8 cellular contexts compared by ENCODE assay signal in the genomic region with DNA sequence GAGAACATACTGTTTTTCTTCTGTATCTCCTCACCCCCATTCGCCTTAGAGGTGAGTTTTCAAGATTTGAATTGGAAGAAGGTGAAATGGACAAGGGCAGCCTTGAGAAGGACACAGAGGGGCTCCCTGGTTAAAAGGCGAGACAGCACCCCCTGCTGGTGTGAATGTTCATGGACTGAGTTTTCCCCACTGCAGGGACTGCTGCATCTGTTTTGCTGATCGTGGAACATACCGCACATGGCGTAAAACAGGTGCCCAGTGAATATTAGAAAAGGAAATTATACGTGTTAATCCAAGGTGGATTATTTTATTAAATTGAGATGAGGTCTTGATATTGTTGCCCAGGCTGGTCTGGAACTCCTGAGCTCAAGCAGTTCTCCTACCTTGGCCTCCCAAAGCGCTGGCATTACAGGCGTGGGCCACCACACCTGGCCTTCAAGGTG. TPM values are rescaled to one million over a fixed set of nuclear protein-coding genes. Genes with fewer than 3 reads are reported as not detected.
DNase-seq lines count a peak whose midpoint lies in the region; ATAC-seq, FAIRE-seq and TF ChIP-seq lines count a peak whose summit lies in the region.

No MANE protein-coding gene starts in this region.

- peak; percentile 69 for DNase-seq in DND-41
- DNase-seq in LHCN-M2 (ENCODE audit: low read depth): peak; percentile 64
- DNase-seq in SKM-1 treated with dmso at 0.1 percent for 144 hours (lab: John Stamatoyannopoulos, UW; ENCODE audit: unreplicated experiment): peak; percentile 7
- DNase-seq in activated naive CD4-positive, alpha-beta T cell treated with anti-CD3 and anti-CD28 coated beads, Interleukin-2, amount 50 U/mL, for 72 hours (ENCODE audit: low spot score in 2 of 2): peak; percentile 66 to 83
- DNase-seq in cardiac muscle cell (ENCODE audit: low read depth in 1 of 2, low spot score in 1 of 2): peak; percentile 82 to 83
- peak; percentile 79 to 83 for DNase-seq in psoas muscle
- peak; percentile 62 for DNase-seq in urothelium cell line (ENCODE audit: low spot score)

- H3K27me3 ChIP-seq in DND-41 (ENCODE audit: insufficient read depth, low read length, poor library complexity) (no peaks in the 10 kb centered on the region), cardiac muscle cell (no peaks in the 10 kb centered on the region), psoas muscle (ENCODE audit: insufficient read depth in 3 of 3, low read length in 2 of 3) (no peaks in the 10 kb centered on the region)

- 0 out of 2 replicates have a peak, but pooled peaks cover 2% of the 10 kb centered on the region for H4K20me1 ChIP-seq in DND-41 (ENCODE audit: insufficient read depth, low read length)

- H3K9me3 ChIP-seq in DND-41 (ENCODE audit: insufficient read depth, low read length, severe bottlenecking) (no peaks in the 10 kb centered on the region), cardiac muscle cell (ENCODE audit: low read depth) (no peaks in the 10 kb centered on the region), psoas muscle (no peaks in the 10 kb centered on the region)

- H3K36me3 ChIP-seq in DND-41 (ENCODE audit: insufficient read depth, low read length) (peaks cover 86% of the 10 kb centered on the region), cardiac muscle cell (peaks cover 5% of the 10 kb centered on the region), psoas muscle (ENCODE audit: insufficient read depth in 1 of 2, low read depth in 1 of 2) (peaks cover 0 to 31% of the 10 kb centered on the region in 2 donors)

- ATAC-seq in DND-41 (ENCODE audit: insufficient read depth, low read depth) (peak; percentile 86), psoas muscle (peak; percentile 63 to 96 (median 83)), HG03354 (IDR thresholded peaks at IDR 0.05; ENCODE audit: poor library complexity, severe bottlenecking, unreplicated experiment) (no peak)
- ATAC-seq in activated naive CD4-positive, alpha-beta T cell treated with anti-CD3 and anti-CD28 coated beads, Interleukin-2, amount 50 U/mL, for 72 hours: peak; percentile 72 to 74

- H2AFZ ChIP-seq in DND-41 (ENCODE audit: low read depth, low read length): no peak overlapping the region

- no peaks in the 10 kb centered on the region for H3K4me1 ChIP-seq in DND-41 (ENCODE audit: insufficient read depth, low read length)
- H3K4me1 ChIP-seq in cardiac muscle cell (ENCODE audit: low read depth): no peaks in the 10 kb centered on the region
- no peaks in the 10 kb centered on the region for H3K4me1 ChIP-seq in psoas muscle

- TF ChIP-seq CTCF in DND-41 (IDR thresholded peaks at IDR 0.05; ENCODE audit: borderline replicate concordance, extremely low read depth, low read length, poor library complexity, severe bottlenecking): peak; percentile 88
- peak; percentile 81 for TF ChIP-seq CTCF in cardiac muscle cell (IDR thresholded peaks at IDR 0.05; ENCODE audit: low read depth, low read length)
- peak; percentile 82 for TF ChIP-seq CTCF in psoas muscle (IDR thresholded peaks at IDR 0.05)

- H3K27ac ChIP-seq in DND-41 (ENCODE audit: low read length) (no peak overlapping the region), cardiac muscle cell (no peak overlapping the region), psoas muscle (no peak overlapping the region)

- H3K4me3 ChIP-seq in DND-41 (ENCODE audit: low read depth in 1 of 2, low read length in 2 of 2): no peak overlapping the region
- H3K4me3 ChIP-seq in cardiac muscle cell: no peak overlapping the region
- no peak overlapping the region for H3K4me3 ChIP-seq in psoas muscle

- no peak overlapping the region for H3K4me2 ChIP-seq in DND-41 (ENCODE audit: insufficient read depth, low read length)

- intact Hi-C loops in psoas muscle (cut with DNase I): no loop called here

- no peak for FAIRE-seq in urothelium cell line (lab: Jason Lieb, UNC)

- H3K27ac Mint-ChIP-seq in activated naive CD4-positive, alpha-beta T cell treated with anti-CD3 and anti-CD28 coated beads, Interleukin-2, amount 50 U/mL, for 72 hours: peak overlapping the region in 1 of 2 donors; percentile 69

- no peaks in the 10 kb centered on the region for H3K9me3 Mint-ChIP-seq in activated naive CD4-positive, alpha-beta T cell treated with anti-CD3 and anti-CD28 coated beads, Interleukin-2, amount 50 U/mL, for 72 hours

- H3K9ac ChIP-seq in DND-41 (ENCODE audit: low read depth, low read length): no peak overlapping the region

- WGBS in psoas muscle, 3 donors: 55 to 68% (median 59%) methylated on average over 8 of the region's 8 CpGs

- H3K36me3 Mint-ChIP-seq in activated naive CD4-positive, alpha-beta T cell treated with anti-CD3 and anti-CD28 coated beads, Interleukin-2, amount 50 U/mL, for 72 hours: no peaks in the 10 kb centered on the region

- no peaks in the 10 kb centered on the region for H3K79me2 ChIP-seq in DND-41 (ENCODE audit: insufficient read depth, low read length)

RNA-seq across cellular contexts. Expression of a gene that starts 54.5 kb away (rescaled TPM):
- total RNA-seq in LHCN-M2 (2014; rRNA removed) (29.6 and 51.2 TPM in 2 replicates), cardiac muscle cell (10.7 and 41.0 TPM in 2 replicates), psoas muscle (10 to 100 TPM in 3 of 4 donors, 1 to 10 TPM in 1; 7.9 to 17.0 (median 11.5) TPM)
- 28.9 TPM for polyA plus RNA-seq in LHCN-M2 (2012)
- total RNA-seq in activated naive CD4-positive, alpha-beta T cell treated with anti-CD3 and anti-CD28 coated beads, Interleukin-2, amount 50 U/mL, for 72 hours: 100 to 1,000 TPM; 114 to 196 TPM
- polyA plus RNA-seq in cardiac muscle cell (7.1 and 33.4 TPM in 2 replicates), psoas muscle (10 to 100 TPM in 1 of 3 donors, 1 to 10 TPM in 2; 6.6 to 14.6 (median 7.3) TPM)

Comparison
In these comparisons a context has a peak if more than half of its experiments do, and no peak if none do; other contexts are left out.
1. DNase-seq: peak in every context shown above with its lines; median percentile 82 in cardiac muscle cell; 81 in psoas muscle; 74 in activated naive CD4-positive, alpha-beta T cell treated with anti-CD3 and anti-CD28 coated beads, Interleukin-2, amount 50 U/mL, for 72 hours; 69 in DND-41; 64 in LHCN-M2; 62 in urothelium cell line; 7 in SKM-1 treated with dmso at 0.1 percent for 144 hours.